ENCODE assay signal across 11 cellular contexts in genomic region chr2:182426915-182427233, GRCh38. TPM values are rescaled to one million over a fixed set of nuclear protein-coding genes. Genes with fewer than 3 reads are reported as not detected.
A peak's percentile ranks its signal among the peaks of the same experiment; 100 is the strongest.
DNase-seq lines count a peak whose midpoint lies in the region; ATAC-seq and TF ChIP-seq lines count a peak whose summit lies in the region.
"Had no signal": no experiment of that assay in that cellular context is flagged by ENCODE, and none has a peak within 500 bp of the region (broad histone marks: within the 10 kb centered on the region; RNA-seq: fewer than 3 reads in every experiment).

TSS of gene PDE1A (minus strand) at chr2:182427036.

- H3K4me3 ChIP-seq in esophagus squamous epithelium (peak within 1 kb of the TSS; percentile 10 to 58 (median 42)), mucosa of stomach (ENCODE audit: low read length) (no peak within 1 kb of the TSS), thoracic aorta (peak within 1 kb of the TSS; percentile 78)

- WGBS in esophagus squamous epithelium, 2 donors = 12 to 37% methylated on average over 3 of the region's 3 CpGs

- H3K27ac ChIP-seq in esophagus squamous epithelium (peak within 1 kb of the TSS; percentile 21 to 71 (median 68)), thoracic aorta (peak within 1 kb of the TSS; percentile 56 to 84)
- H3K27ac ChIP-seq: brain microvascular endothelial cell had no signal

- intact Hi-C loops in esophagus squamous epithelium (cut with DNase I) = no loop called here

- no peaks in the 10 kb centered on the region for H3K9me3 ChIP-seq in esophagus squamous epithelium
- H3K9me3 ChIP-seq in mucosa of stomach (ENCODE audit: control insufficient read depth, low read length) = no peaks in the 10 kb centered on the region
- H3K9me3 ChIP-seq in thoracic aorta = no peaks in the 10 kb centered on the region

- TF ChIP-seq CTCF in esophagus squamous epithelium (IDR thresholded peaks at IDR 0.05) (no peak), thoracic aorta (IDR thresholded peaks at IDR 0.05) (no peak)

- peak within 1 kb of the TSS; percentile 11 for H3K9ac ChIP-seq in mucosa of stomach (ENCODE audit: low read length)

- H3K36me3 ChIP-seq in esophagus squamous epithelium = no peaks in the 10 kb centered on the region
- H3K36me3 ChIP-seq in mucosa of stomach (ENCODE audit: control insufficient read depth, insufficient read depth, low read length) = no peaks in the 10 kb centered on the region
- H3K36me3 ChIP-seq in thoracic aorta = no peaks in the 10 kb centered on the region
- H3K36me3 ChIP-seq: brain microvascular endothelial cell had no signal

- no peak for TF ChIP-seq POLR2A in esophagus squamous epithelium (IDR thresholded peaks at IDR 0.05)

- ATAC-seq in thoracic aorta (ENCODE audit: insufficient number of reproducible peaks, low FRiP score, low read depth) (no peak), HG02588 (IDR thresholded peaks at IDR 0.05; ENCODE audit: unreplicated experiment) (no peak)

- H3K27me3 ChIP-seq in esophagus squamous epithelium (no peaks in the 10 kb centered on the region), mucosa of stomach (ENCODE audit: control insufficient read depth, insufficient read depth, low read length) (no peaks in the 10 kb centered on the region), thoracic aorta (replicated peaks; ENCODE audit: insufficient read depth) (no peaks in the 10 kb centered on the region)
- H3K27me3 ChIP-seq: brain microvascular endothelial cell had no signal

- H3K4me1 ChIP-seq in esophagus squamous epithelium (no peaks in the 10 kb centered on the region), mucosa of stomach (ENCODE audit: control insufficient read depth, insufficient read depth, low read length) (no peaks in the 10 kb centered on the region), thoracic aorta (ENCODE audit: control insufficient read depth in 1 of 2, low read depth in 2 of 2) (peaks cover 5 to 26% of the 10 kb centered on the region in 2 donors)

- DNase-seq in NCI-H460 (ENCODE audit: extremely low read depth, low read depth) = no peak
- no peak for DNase-seq in esophagus squamous epithelium (lab: John Stamatoyannopoulos, UW)
- DNase-seq in thoracic aorta (ENCODE audit: low spot score) = no peak
- no peak for DNase-seq in T-helper 2 cell
- DNase-seq in SIG-M5 (lab: John Stamatoyannopoulos, UW) = no peak
- no peak for DNase-seq in HK-2 (ENCODE audit: unreplicated experiment)
- DNase-seq: activated CD8-positive, alpha-beta memory T cell treated with anti-CD3 and anti-CD28 coated beads, Interleukin-2, amount 50 U/mL, for 48 hours; brain microvascular endothelial cell; posterior cingulate gyrus had no signal

RNA-seq across cellular contexts. Expression of gene PDE1A, which starts in this region (rescaled TPM):
- total RNA-seq in NCI-H460 (2014; rRNA removed; shearing (Covaris generic)) = 41.1 and 42.5 TPM in 2 replicates
- 10.2 and 17.8 TPM in 2 replicates for polyA plus RNA-seq in NCI-H460 (2014; cell fraction: nucleus; rRNA removed)
- 1 to 10 TPM; 2.3 to 9.2 (median 3.2) TPM for total RNA-seq in esophagus squamous epithelium
- total RNA-seq in thoracic aorta = 10 to 100 TPM; 31.7 to 35.2 TPM
